19 cellular contexts compared by ENCODE assay signal in genomic region chr1:1593834-1594601, GRCh38. TPM values are rescaled to one million over a fixed set of nuclear protein-coding genes. Genes with fewer than 3 reads are reported as not detected.
"Had no signal": no experiment of that assay in that cellular context is flagged by ENCODE, and none has a peak within 500 bp of the region (broad histone marks: within the 10 kb centered on the region; RNA-seq: fewer than 3 reads in every experiment).

No MANE protein-coding gene starts in this region.

- DNase-seq: activated CD4-positive, alpha-beta T cell treated with anti-CD3 and anti-CD28 coated beads, Interleukin-2, amount 10 ng/mL, durations not matched to agents 7 days and 5 days; activated CD4-positive, CD25-positive, alpha-beta regulatory T cell treated with anti-CD3 and anti-CD28 coated beads, Interleukin-2, amount 50 U/mL, for 72 hours; activated CD8-positive, alpha-beta memory T cell treated with anti-CD3 and anti-CD28 coated beads, Interleukin-2, amount 10 ng/mL, durations not matched to agents 7 days and 5 days; activated CD8-positive, alpha-beta T cell treated with anti-CD3 and anti-CD28 coated beads for 36 hours; activated gamma-delta T cell treated with Interleukin-2 at 50 U/mL for 16 hours; anterior cingulate cortex; body of pancreas; gastrocnemius medialis; hippocampal formation; nephron progenitor cell; occipital lobe; stimulated activated CD4-positive, alpha-beta T cell treated with anti-CD3 and anti-CD28 coated beads, Interleukin-2, amount 100 ng/mL, for 48 hours; stimulated activated CD8-positive, alpha-beta memory T cell treated with anti-CD3 and anti-CD28 coated beads, Interleukin-4, amount 100 ng/mL, for 48 hours; stimulated activated naive CD4-positive, alpha-beta T cell; T-helper 1 cell; WERI-Rb-1 had no signal

- H3K36me3 ChIP-seq: cardiac muscle cell, gastrocnemius medialis, upper lobe of left lung, WERI-Rb-1 had no signal

- H3K27me3 ChIP-seq: body of pancreas had no signal

- ATAC-seq: activated CD8-positive, alpha-beta T cell treated with anti-CD3 and anti-CD28 coated beads for 36 hours; body of pancreas; gastrocnemius medialis had no signal

- H3K9me3 ChIP-seq: body of pancreas, gastrocnemius medialis, upper lobe of left lung had no signal

- H3K27ac ChIP-seq: body of pancreas, cardiac muscle cell, gastrocnemius medialis, upper lobe of left lung, WERI-Rb-1 had no signal

- H3K4me3 ChIP-seq: body of pancreas, cardiac muscle cell, gastrocnemius medialis, upper lobe of left lung had no signal

RNA-seq across cellular contexts. Expression of gene TMEM240, which starts 53.6 kb away (rescaled TPM):
- total RNA-seq: mononuclear cell had no signal
